15 cellular contexts compared by ENCODE assay signal in the genomic region with DNA sequence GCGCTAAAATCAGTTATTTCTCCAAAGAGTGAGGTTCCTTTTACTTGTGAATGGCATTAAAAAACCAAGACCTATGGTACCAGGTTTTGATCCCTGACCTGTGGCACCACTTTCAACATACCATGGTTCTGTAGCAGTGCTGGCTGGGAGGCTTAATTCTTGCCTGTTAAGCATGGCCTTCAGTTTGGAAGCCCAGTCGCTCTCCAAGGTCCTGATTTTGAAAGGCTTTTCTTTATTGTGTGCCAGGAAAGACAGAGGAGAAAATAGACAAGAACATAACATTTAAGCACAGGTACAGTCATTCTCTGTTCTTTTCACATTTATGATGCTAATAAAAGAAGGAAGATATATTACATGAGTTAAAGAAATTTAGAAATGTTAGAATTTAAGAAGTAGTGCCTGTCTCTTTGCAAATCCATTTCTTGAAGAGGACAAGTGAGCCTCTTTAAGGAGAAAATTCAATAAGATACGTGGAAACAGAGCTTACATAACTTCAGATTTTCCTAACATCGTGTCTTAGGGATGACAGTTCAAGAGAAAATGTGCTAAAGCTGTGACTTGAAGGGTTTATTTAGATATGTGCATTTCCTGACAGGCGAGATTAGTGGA.
DNase-seq lines count a peak whose midpoint lies in the region; ATAC-seq and TF ChIP-seq lines count a peak whose summit lies in the region.
"Had no signal": no experiment of that assay in that cellular context is flagged by ENCODE, and none has a peak within 500 bp of the region (broad histone marks: within the 10 kb centered on the region; RNA-seq: fewer than 3 reads in every experiment).

No MANE protein-coding gene starts in this region.

- no peaks in the 10 kb centered on the region for H3K9me3 ChIP-seq in tibial nerve

- H3K36me3 ChIP-seq in tibial nerve: no peaks in the 10 kb centered on the region

- no peaks in the 10 kb centered on the region for H3K9me3 Mint-ChIP-seq in activated CD4-positive, alpha-beta T cell treated with anti-CD3 and anti-CD28 coated beads, Interleukin-2, amount 10 ng/mL, durations not matched to agents 24 days and 14 days

- no peak overlapping the region for H3K4me3 Mint-ChIP-seq in activated CD4-positive, alpha-beta T cell treated with anti-CD3 and anti-CD28 coated beads, Interleukin-2, amount 10 ng/mL, durations not matched to agents 24 days and 14 days
- H3K4me3 Mint-ChIP-seq: naive thymus-derived CD4-positive, alpha-beta T cell had no signal

- WGBS in tibial nerve, 2 donors: 53 to 55% methylated on average over 5 of the region's 5 CpGs

- H3K27me3 ChIP-seq in tibial nerve: no peaks in the 10 kb centered on the region

- no peak overlapping the region for H3K27ac ChIP-seq in tibial nerve
- H3K27ac ChIP-seq: PC-9, VCaP had no signal

- TF ChIP-seq CTCF in tibial nerve (IDR thresholded peaks at IDR 0.05): no peak

- no peak for TF ChIP-seq EP300 in tibial nerve (IDR thresholded peaks at IDR 0.05)

- intact Hi-C loops in activated CD4-positive, alpha-beta T cell treated with anti-CD3 and anti-CD28 coated beads, Interleukin-2, amount 10 ng/mL, durations not matched to agents 24 days and 14 days (cut with micrococcal nuclease): no loop called here

- DNase-seq in activated CD4-positive, alpha-beta T cell treated with anti-CD3 and anti-CD28 coated beads, Interleukin-2, amount 10 ng/mL, durations not matched to agents 24 days and 14 days: peak; percentile 61
- no peak for DNase-seq in activated CD4-positive, alpha-beta T cell treated with anti-CD3 and anti-CD28 coated beads, Interleukin-2, amount 50 U/mL, for 1 hour
- DNase-seq in RPMI7951 (ENCODE audit: low read depth) (peak; percentile 32), erythroblast (lab: John Stamatoyannopoulos, UW) (peak; percentile 5 to 17), retina (peak; percentile 28), NCI-H187 treated with DMSO at 0.1 percent for 48 hours (lab: John Stamatoyannopoulos, UW) (no peak), tibial nerve (ENCODE audit: low spot score in 2 of 2) (no peak)
- DNase-seq: activated gamma-delta T cell treated with Interleukin-2 at 50 U/mL for 16 hours; effector CD8-positive, alpha-beta T cell; naive thymus-derived CD4-positive, alpha-beta T cell; NCI-H1417 treated with DMSO at 0.1 percent for 48 hours; small intestine had no signal

- H3K27me3 Mint-ChIP-seq in activated CD4-positive, alpha-beta T cell treated with anti-CD3 and anti-CD28 coated beads, Interleukin-2, amount 10 ng/mL, durations not matched to agents 24 days and 14 days: no peaks in the 10 kb centered on the region
- H3K27me3 Mint-ChIP-seq: naive thymus-derived CD4-positive, alpha-beta T cell had no signal

- TF ChIP-seq POLR2A in erythroblast (IDR thresholded peaks at IDR 0.05; ENCODE audit: low read length) (no peak), tibial nerve (IDR thresholded peaks at IDR 0.05) (no peak)

- H3K4me3 ChIP-seq in tibial nerve: no peak overlapping the region
- H3K4me3 ChIP-seq: PC-9 had no signal

- no peak overlapping the region for H3K27ac Mint-ChIP-seq in activated CD4-positive, alpha-beta T cell treated with anti-CD3 and anti-CD28 coated beads, Interleukin-2, amount 10 ng/mL, durations not matched to agents 24 days and 14 days
- H3K27ac Mint-ChIP-seq: naive thymus-derived CD4-positive, alpha-beta T cell had no signal

- H3K36me3 Mint-ChIP-seq in activated CD4-positive, alpha-beta T cell treated with anti-CD3 and anti-CD28 coated beads, Interleukin-2, amount 10 ng/mL, durations not matched to agents 24 days and 14 days (ENCODE audit: low read depth): no peaks in the 10 kb centered on the region
- H3K36me3 Mint-ChIP-seq: naive thymus-derived CD4-positive, alpha-beta T cell had no signal

- no peaks in the 10 kb centered on the region for H3K4me1 ChIP-seq in tibial nerve

- H3K4me1 Mint-ChIP-seq in activated CD4-positive, alpha-beta T cell treated with anti-CD3 and anti-CD28 coated beads, Interleukin-2, amount 10 ng/mL, durations not matched to agents 24 days and 14 days: no peaks in the 10 kb centered on the region
- H3K4me1 Mint-ChIP-seq: naive thymus-derived CD4-positive, alpha-beta T cell had no signal

- ATAC-seq in GM21717 (IDR thresholded peaks at IDR 0.05; ENCODE audit: unreplicated experiment): no peak
- ATAC-seq: naive thymus-derived CD4-positive, alpha-beta T cell had no signal

Comparison
In these comparisons a context has a peak if more than half of its experiments do, and no peak if none do; other contexts are left out.
1. DNase-seq: peak in activated CD4-positive, alpha-beta T cell treated with anti-CD3 and anti-CD28 coated beads, Interleukin-2, amount 10 ng/mL, durations not matched to agents 24 days and 14 days (single experiment), RPMI7951 (single experiment), erythroblast (2 of 2) and retina (single experiment); none in activated CD4-positive, alpha-beta T cell treated with anti-CD3 and anti-CD28 coated beads, Interleukin-2, amount 50 U/mL, for 1 hour (single experiment), NCI-H187 treated with DMSO at 0.1 percent for 48 hours (single experiment) and tibial nerve (0 of 2).